ENCODE assay signal across 9 cellular contexts in genomic region chr17:74757502-74757901, GRCh38. TPM values are rescaled to one million over a fixed set of nuclear protein-coding genes. Genes with fewer than 3 reads are reported as not detected.
DNase-seq lines count a peak whose midpoint lies in the region; ATAC-seq and TF ChIP-seq lines count a peak whose summit lies in the region.
"Had no signal": no experiment of that assay in that cellular context is flagged by ENCODE, and none has a peak within 500 bp of the region (broad histone marks: within the 10 kb centered on the region; RNA-seq: fewer than 3 reads in every experiment).

No MANE protein-coding gene starts in this region.

- TF ChIP-seq POLR2A in vagina (IDR thresholded peaks at IDR 0.05) = no peak

- no peak overlapping the region for H3K27ac ChIP-seq in mesenchymal stem cell (ENCODE audit: low read length, poor library complexity, severe bottlenecking)
- H3K27ac ChIP-seq in vagina = peak overlapping the region; percentile 85

- H3K14ac ChIP-seq in mesenchymal stem cell (ENCODE audit: low read length in 2 of 2) = no peak overlapping the region

- ATAC-seq in stimulated activated naive CD8-positive, alpha-beta T cell treated with anti-CD3 and anti-CD28 coated beads, Interleukin-15, Interleukin-2, amounts not matched to agents 100 U/mL and 50 U/mL, for 24 hours = no peak
- ATAC-seq in GM21528 (IDR thresholded peaks at IDR 0.05; ENCODE audit: low FRiP score, unreplicated experiment) (no peak), GM19351 (IDR thresholded peaks at IDR 0.05; ENCODE audit: unreplicated experiment) (no peak)

- H4K8ac ChIP-seq in mesenchymal stem cell (ENCODE audit: low read length) = peak overlapping the region; percentile 69

- peaks cover 47% of the 10 kb centered on the region for H3K79me1 ChIP-seq in mesenchymal stem cell (replicated peaks; ENCODE audit: low read length, poor library complexity, severe bottlenecking)

- no peak overlapping the region for H2AFZ ChIP-seq in mesenchymal stem cell (ENCODE audit: low read depth, low read length)

- no peaks in the 10 kb centered on the region for H3K9me3 Mint-ChIP-seq in stimulated activated naive CD8-positive, alpha-beta T cell treated with anti-CD3 and anti-CD28 coated beads, Interleukin-15, Interleukin-2, amounts not matched to agents 100 ng/mL and 50 ng/mL, for 24 hours

- H3K36me3 ChIP-seq in mesenchymal stem cell (ENCODE audit: control insufficient read depth in 1 of 2, insufficient read depth in 2 of 2, low read depth in 1 of 2, low read length in 2 of 2) (peaks cover 0 to 23% of the 10 kb centered on the region in 2 experiments), vagina (no peaks in the 10 kb centered on the region)

- DNase-seq in stimulated activated naive CD8-positive, alpha-beta T cell treated with anti-CD3 and anti-CD28 coated beads, Interleukin-15, Interleukin-2, amounts not matched to agents 100 U/mL and 50 U/mL, for 24 hours = no peak
- DNase-seq in anterior cingulate cortex (lab: John Stamatoyannopoulos, UW) (peak in 34 of 58 donors; percentile 17 to 71 (median 37)), mesenchymal stem cell (no peak), vagina (ENCODE audit: extremely low spot score in 2 of 2) (no peak), NCI-H748 treated with DMSO at 0.1 percent for 48 hours (lab: John Stamatoyannopoulos, UW) (no peak)
- DNase-seq: effector CD4-positive, alpha-beta T cell had no signal

- H3K9ac ChIP-seq in mesenchymal stem cell (ENCODE audit: low read length) = no peak overlapping the region

- no peak overlapping the region for H3K4me2 ChIP-seq in mesenchymal stem cell (ENCODE audit: low read length, poor library complexity, severe bottlenecking)

- intact Hi-C loops in vagina (cut with DNase I) = no loop called here

- H3K4me3 ChIP-seq in mesenchymal stem cell (ENCODE audit: insufficient read depth in 1 of 2, low read depth in 1 of 2, low read length in 2 of 2) = no peak overlapping the region
- no peak overlapping the region for H3K4me3 ChIP-seq in vagina

- H3K4me1 ChIP-seq in mesenchymal stem cell (ENCODE audit: control insufficient read depth, insufficient read depth, low read depth, low read length) (peaks cover 63% of the 10 kb centered on the region), vagina (peaks cover 83% of the 10 kb centered on the region)

- peak overlapping the region; percentile 89 for H2AK5ac ChIP-seq in mesenchymal stem cell (ENCODE audit: low read length, severe bottlenecking)

- H4K91ac ChIP-seq in mesenchymal stem cell (ENCODE audit: low read length) = peak overlapping the region; percentile 64

- TF ChIP-seq CTCF in vagina (IDR thresholded peaks at IDR 0.05) = no peak

- H2BK5ac ChIP-seq in mesenchymal stem cell (ENCODE audit: low read depth, low read length, poor library complexity, severe bottlenecking) = no peak overlapping the region

- peak overlapping the region; percentile 67 to 78 for H3K18ac ChIP-seq in mesenchymal stem cell (ENCODE audit: low read depth in 1 of 2, low read length in 2 of 2)

- peak overlapping the region; percentile 19 for H2BK15ac ChIP-seq in mesenchymal stem cell (ENCODE audit: low read depth, poor library complexity, severe bottlenecking)

- H3K36me3 Mint-ChIP-seq in stimulated activated naive CD8-positive, alpha-beta T cell treated with anti-CD3 and anti-CD28 coated beads, Interleukin-15, Interleukin-2, amounts not matched to agents 100 ng/mL and 50 ng/mL, for 24 hours (ENCODE audit: low read depth) = peaks cover 10% of the 10 kb centered on the region

- H3K27me3 Mint-ChIP-seq in stimulated activated naive CD8-positive, alpha-beta T cell treated with anti-CD3 and anti-CD28 coated beads, Interleukin-15, Interleukin-2, amounts not matched to agents 100 ng/mL and 50 ng/mL, for 24 hours = no peaks in the 10 kb centered on the region

- H3K4ac ChIP-seq in mesenchymal stem cell (ENCODE audit: low read depth in 1 of 2, low read length in 2 of 2) = no peak overlapping the region

- H3K23ac ChIP-seq in mesenchymal stem cell (ENCODE audit: low read length in 2 of 2) = no peak overlapping the region

- peak overlapping the region; percentile 25 to 51 for H2BK12ac ChIP-seq in mesenchymal stem cell (ENCODE audit: low read length in 2 of 2)

- WGBS in mesenchymal stem cell = 79% methylated on average over 1 of the region's 3 CpGs

- no peak overlapping the region for H3K4me3 Mint-ChIP-seq in stimulated activated naive CD8-positive, alpha-beta T cell treated with anti-CD3 and anti-CD28 coated beads, Interleukin-15, Interleukin-2, amounts not matched to agents 100 ng/mL and 50 ng/mL, for 24 hours

- H3K9me3 ChIP-seq in mesenchymal stem cell (ENCODE audit: control insufficient read depth, low read length) = no peaks in the 10 kb centered on the region
- no peaks in the 10 kb centered on the region for H3K9me3 ChIP-seq in vagina

- peaks cover 78% of the 10 kb centered on the region for H3K4me1 Mint-ChIP-seq in stimulated activated naive CD8-positive, alpha-beta T cell treated with anti-CD3 and anti-CD28 coated beads, Interleukin-15, Interleukin-2, amounts not matched to agents 100 ng/mL and 50 ng/mL, for 24 hours (ENCODE audit: low read depth)

- H2BK120ac ChIP-seq in mesenchymal stem cell (ENCODE audit: low read depth, low read length) = no peak overlapping the region

- H3K27me3 ChIP-seq in mesenchymal stem cell (ENCODE audit: control insufficient read depth in 1 of 2, insufficient read depth in 1 of 2, low read length in 2 of 2) = no peaks in the 10 kb centered on the region
- H3K27me3 ChIP-seq in vagina = no peaks in the 10 kb centered on the region

- H3K27ac Mint-ChIP-seq in stimulated activated naive CD8-positive, alpha-beta T cell treated with anti-CD3 and anti-CD28 coated beads, Interleukin-15, Interleukin-2, amounts not matched to agents 100 ng/mL and 50 ng/mL, for 24 hours = peak overlapping the region; percentile 83

RNA-seq across cellular contexts. Expression of gene NHERF1, which starts 9.1 kb away (rescaled TPM):
- polyA plus RNA-seq in mesenchymal stem cell (2013, experiment 1 of 2) = 126 TPM
- 126 TPM for polyA plus RNA-seq in mesenchymal stem cell (2013, experiment 2 of 2)
- total RNA-seq in vagina = 57.2 TPM

RNA-seq across cellular contexts. Expression of gene NAT9, which starts 18.6 kb away (rescaled TPM):
- polyA plus RNA-seq in mesenchymal stem cell (2013, experiment 1 of 2) = 29.5 TPM
- polyA plus RNA-seq in mesenchymal stem cell (2013, experiment 2 of 2) = 30.4 TPM
- 28.5 TPM for total RNA-seq in vagina

RNA-seq across cellular contexts. Expression of gene RAB37, which starts 20.4 kb away (rescaled TPM):
- 2.4 TPM for polyA plus RNA-seq in mesenchymal stem cell (2013, experiment 1 of 2)
- polyA plus RNA-seq in mesenchymal stem cell (2013, experiment 2 of 2) = 1.9 TPM
- 7.1 TPM for total RNA-seq in vagina

RNA-seq across cellular contexts. Expression of gene CD300LF, which starts 44.8 kb away (rescaled TPM):
- not detected for polyA plus RNA-seq in mesenchymal stem cell (2013, experiment 1 of 2)
- not detected for polyA plus RNA-seq in mesenchymal stem cell (2013, experiment 2 of 2)
- total RNA-seq in vagina = 0.49 TPM

Comparison
In these comparisons a context has a peak if more than half of its experiments do, and no peak if none do; other contexts are left out.
1. DNase-seq: peak in anterior cingulate cortex (34 of 58); none in stimulated activated naive CD8-positive, alpha-beta T cell treated with anti-CD3 and anti-CD28 coated beads, Interleukin-15, Interleukin-2, amounts not matched to agents 100 U/mL and 50 U/mL, for 24 hours (single experiment), mesenchymal stem cell (single experiment), vagina (0 of 2) and NCI-H748 treated with DMSO at 0.1 percent for 48 hours (single experiment).